Comparison of ENCODE assay signal across 9 cellular contexts in genomic region chr12:120760349-120761245, GRCh38. TPM values are rescaled to one million over a fixed set of nuclear protein-coding genes. Genes with fewer than 3 reads are reported as not detected.
DNase-seq lines count a peak whose midpoint lies in the region; ATAC-seq and TF ChIP-seq lines count a peak whose summit lies in the region.
"Had no signal": no experiment of that assay in that cellular context is flagged by ENCODE, and none has a peak within 500 bp of the region (broad histone marks: within the 10 kb centered on the region; RNA-seq: fewer than 3 reads in every experiment).

No MANE protein-coding gene starts in this region.

- WGBS in esophagus squamous epithelium, 2 donors: 87 to 89% methylated on average over 17 to 20 of the region's 20 CpGs
- 72% methylated on average over 20 of the region's 20 CpGs for WGBS in prostate gland

- POLR2A ChIA-PET in WTC11 (lab: Charles Lee): no interaction called here

- no peak overlapping the region for H3K4me3 Mint-ChIP-seq in WTC11

- peaks cover 0 to 34% (median 0%) of the 10 kb centered on the region in 3 donors for H3K4me1 ChIP-seq in esophagus squamous epithelium
- H3K4me1 ChIP-seq in prostate gland (replicated peaks): peaks cover 5% of the 10 kb centered on the region
- H3K4me1 ChIP-seq: SJSA1 had no signal

- H3K9me3 ChIP-seq in esophagus squamous epithelium (no peaks in the 10 kb centered on the region), prostate gland (no peaks in the 10 kb centered on the region)
- H3K9me3 ChIP-seq: SJSA1 had no signal

- H3K27ac ChIP-seq in esophagus squamous epithelium (peak overlapping the region in 3 of 4 donors; percentile 23 to 74 (median 67)), prostate gland (peak overlapping the region; percentile 8 to 70)
- H3K27ac ChIP-seq: SJSA1 had no signal

- H3K27me3 ChIP-seq in esophagus squamous epithelium (no peaks in the 10 kb centered on the region), prostate gland (replicated peaks; ENCODE audit: insufficient read depth) (no peaks in the 10 kb centered on the region)
- H3K27me3 ChIP-seq: SJSA1 had no signal

- H3K27ac Mint-ChIP-seq in WTC11: peak overlapping the region; percentile 60

- H3K4me1 Mint-ChIP-seq in WTC11: peaks cover 18% of the 10 kb centered on the region

- TF ChIP-seq POLR2A in esophagus squamous epithelium (IDR thresholded peaks at IDR 0.05) (no peak), prostate gland (IDR thresholded peaks at IDR 0.05) (no peak)

- H3K36me3 Mint-ChIP-seq in WTC11: peaks cover 10% of the 10 kb centered on the region

- H3K9me3 Mint-ChIP-seq in WTC11: peaks cover under 1% of the 10 kb centered on the region; the same call in 1 of the 2 replicates

- ATAC-seq in WTC11 (no peak), GM19455 (IDR thresholded peaks at IDR 0.05; ENCODE audit: unreplicated experiment) (no peak), HG02884 (IDR thresholded peaks at IDR 0.05; ENCODE audit: unreplicated experiment) (no peak)

- CTCF ChIA-PET in WTC11 (lab: Charles Lee): interaction anchor here (0.9 kb wide), 1 partner anchor 211 kb away, joined by 5 read pairs; no protein-coding TSS in a partner anchor

- intact Hi-C loops in esophagus squamous epithelium (cut with DNase I) (no loop called here), prostate gland (cut with DNase I) (no loop called here)

- H3K36me3 ChIP-seq in esophagus squamous epithelium (peaks cover 11 to 64% (median 11%) of the 10 kb centered on the region in 3 donors), prostate gland (peaks cover 0 to 6% of the 10 kb centered on the region in 2 donors)

- DNase-seq in NCI-H526 treated with DMSO at 0.1 percent for 48 hours (lab: John Stamatoyannopoulos, UW) (peak; percentile 51), NCI-H526 (lab: John Stamatoyannopoulos, UW) (no peak), WTC11 (ENCODE audit: low spot score) (no peak), esophagus squamous epithelium (lab: John Stamatoyannopoulos, UW) (no peak), prostate gland (ENCODE audit: low spot score) (no peak), T-helper 9 cell (no peak)

- no peaks in the 10 kb centered on the region for H3K27me3 Mint-ChIP-seq in WTC11 (ENCODE audit: low read depth)

- TF ChIP-seq CTCF in WTC11 (IDR thresholded peaks at IDR 0.05) (no peak), esophagus squamous epithelium (IDR thresholded peaks at IDR 0.05) (no peak), prostate gland (IDR thresholded peaks at IDR 0.05) (peak in 1 of 4 experiments; percentile 22)

- H3K4me3 ChIP-seq in esophagus squamous epithelium (no peak overlapping the region), prostate gland (no peak overlapping the region)
- H3K4me3 ChIP-seq: SJSA1 had no signal

TF ChIP-seq in WTC11, 78 proteins besides CTCF, POLR2A, EP300 and RAD21:
- no peak for TF ChIP-seq AR (CRISPR knock-in tag; IDR thresholded peaks at IDR 0.05)
- TF ChIP-seq ZNF263 (CRISPR knock-in tag; IDR thresholded peaks at IDR 0.05; ENCODE audit: low read depth): no peak
- no peak for TF ChIP-seq KAT7 (CRISPR knock-in tag; IDR thresholded peaks at IDR 0.05; ENCODE audit: borderline replicate concordance)
- TF ChIP-seq NR3C1 (CRISPR knock-in tag; conservative IDR thresholded peaks at IDR 0.05; ENCODE audit: low read depth): no peak
- TF ChIP-seq ERG (CRISPR knock-in tag; IDR thresholded peaks at IDR 0.05): no peak
- TF ChIP-seq TEAD1 (CRISPR knock-in tag; IDR thresholded peaks at IDR 0.05): no peak
- no peak for TF ChIP-seq ZNF671 (CRISPR knock-in tag; IDR thresholded peaks at IDR 0.05)
- no peak for TF ChIP-seq NFATC4 (CRISPR knock-in tag; IDR thresholded peaks at IDR 0.05)
- TF ChIP-seq ETV6 (CRISPR knock-in tag; IDR thresholded peaks at IDR 0.05): no peak
- no peak for TF ChIP-seq ZMAT4 (CRISPR knock-in tag; IDR thresholded peaks at IDR 0.05)
- no peak for TF ChIP-seq PRRX2 (CRISPR knock-in tag; IDR thresholded peaks at IDR 0.05)
- TF ChIP-seq GABPB1 (CRISPR knock-in tag; IDR thresholded peaks at IDR 0.05): no peak
TF ChIP-seq in WTC11: peak in this region for 0.

RNA-seq across cellular contexts. Expression of gene ACADS, which starts 35.0 kb away (rescaled TPM):
- 11.0 to 12.6 TPM (median 11.6 TPM) in 3 replicates for total RNA-seq in WTC11 (2021)
- total RNA-seq in esophagus squamous epithelium: 10 to 100 TPM; 11.3 to 30.9 (median 19.6) TPM
- total RNA-seq in prostate gland: 10 to 100 TPM; 29.4 to 36.0 TPM

RNA-seq across cellular contexts. Expression of gene UNC119B, which starts 50.3 kb away (rescaled TPM):
- total RNA-seq in WTC11 (2021) (49.9 to 53.3 TPM (median 50.3 TPM) in 3 replicates), esophagus squamous epithelium (10 to 100 TPM in 3 of 4 donors, 1 to 10 TPM in 1; 6.4 to 23.3 (median 12.4) TPM), prostate gland (10 to 100 TPM; 26.0 to 41.9 TPM)
